Comparison of ENCODE assay signal across 17 cellular contexts in the genomic region with DNA sequence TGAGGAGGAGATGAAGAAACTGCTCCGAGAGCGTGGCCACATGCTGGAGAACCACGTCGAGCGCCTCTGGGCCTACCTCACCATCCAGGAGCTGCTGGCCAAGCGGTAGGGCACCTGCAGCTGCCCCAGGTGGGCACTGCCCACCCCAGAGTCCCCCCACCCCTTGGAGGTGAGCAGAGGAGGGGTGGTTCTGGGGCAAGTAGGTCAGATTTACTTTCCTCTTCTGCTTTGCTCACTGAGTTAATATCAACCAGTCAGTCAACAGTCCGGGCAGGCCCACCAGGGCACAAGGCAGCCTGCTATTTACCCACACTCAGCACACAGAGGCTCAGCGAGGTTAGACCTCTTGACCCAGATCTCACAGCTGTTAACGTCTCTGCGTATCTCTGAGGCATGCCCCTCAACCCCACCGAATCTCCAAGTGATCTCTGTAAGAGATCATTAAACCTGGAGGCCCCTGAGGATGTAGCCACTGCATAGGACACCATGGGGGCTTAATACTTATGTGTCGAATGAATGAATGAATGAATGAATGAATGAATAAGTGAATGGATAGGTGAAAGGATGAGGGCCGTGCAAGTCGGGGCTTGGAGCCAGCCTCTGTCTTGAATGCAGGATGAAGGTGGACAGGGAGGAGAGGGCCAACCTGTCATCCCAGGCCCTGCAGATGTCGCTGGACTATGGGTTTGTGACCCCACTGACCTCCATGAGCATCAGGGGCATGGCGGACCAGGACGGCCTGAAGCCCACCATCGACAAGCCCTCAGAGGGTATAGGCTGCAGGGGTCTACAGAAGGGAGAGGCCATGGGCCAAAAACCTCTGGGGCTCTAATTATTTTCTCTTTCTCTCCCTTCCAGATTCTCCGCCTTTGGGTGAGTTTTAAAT. TPM values are rescaled to one million over a fixed set of nuclear protein-coding genes. Genes with fewer than 3 reads are reported as not detected.
DNase-seq lines count a peak whose midpoint lies in the region; ATAC-seq and TF ChIP-seq lines count a peak whose summit lies in the region.
"Had no signal": no experiment of that assay in that cellular context is flagged by ENCODE, and none has a peak within 500 bp of the region (broad histone marks: within the 10 kb centered on the region; RNA-seq: fewer than 3 reads in every experiment).

No MANE protein-coding gene starts in this region.

- POLR2A ChIA-PET in CD4-positive, alpha-beta memory T cell (lab: Charles Lee; ENCODE audit: partially characterized antibody): no interaction called here

- no peak overlapping the region for H3K27ac Mint-ChIP-seq in CD4-positive, alpha-beta memory T cell

- no peak for ATAC-seq in right cardiac atrium
- ATAC-seq in left lobe of liver: peak; percentile 64
- no peak for ATAC-seq in HG02973 (IDR thresholded peaks at IDR 0.05; ENCODE audit: unreplicated experiment)
- ATAC-seq: A549 had no signal

- DNase-seq in left ventricle myocardium inferior: peak; percentile 6
- DNase-seq in right cardiac atrium: no peak
- DNase-seq in left lobe of liver (ENCODE audit: low spot score): peak; percentile 77
- peak; percentile 58 for DNase-seq in posterior vena cava (ENCODE audit: low spot score)
- DNase-seq in CD4-positive, alpha-beta memory T cell: no peak
- DNase-seq in H4 (ENCODE audit: low spot score): no peak
- DNase-seq: C1 segment of cervical spinal cord; DMS79; MV-4-11; NCI-H1694 treated with DMSO at 0.1 percent for 48 hours; NK-92 treated with Interleukin-12 subunit alpha and Interleukin-12 subunit beta, amount 100 ng/mL, for 24 hours; SHP77 treated with DMSO at 0.1 percent for 48 hours had no signal

- H3K36me3 ChIP-seq in left ventricle myocardium inferior: no peaks in the 10 kb centered on the region
- H3K36me3 ChIP-seq in CD4-positive, alpha-beta memory T cell (ENCODE audit: insufficient read depth, low read length): no peaks in the 10 kb centered on the region
- H3K36me3 ChIP-seq: Peyer's patch had no signal

- no peaks in the 10 kb centered on the region for H3K4me1 Mint-ChIP-seq in CD4-positive, alpha-beta memory T cell

- no peak overlapping the region for H3K4me3 Mint-ChIP-seq in CD4-positive, alpha-beta memory T cell

- WGBS in right cardiac atrium: 86% methylated on average over 19 of the region's 19 CpGs

- CTCF ChIA-PET in CD4-positive, alpha-beta memory T cell (lab: Charles Lee; ENCODE audit: partially characterized antibody): no interaction called here

- H3K9me3 Mint-ChIP-seq in CD4-positive, alpha-beta memory T cell: no peaks in the 10 kb centered on the region

- H3K27ac ChIP-seq in left ventricle myocardium inferior (replicated peaks): no peak overlapping the region
- no peak overlapping the region for H3K27ac ChIP-seq in right cardiac atrium (ENCODE audit: low read length)
- H3K27ac ChIP-seq in CD4-positive, alpha-beta memory T cell (ENCODE audit: low read depth, low read length): no peak overlapping the region
- H3K27ac ChIP-seq: A549, KMS-11, Peyer's patch had no signal

- H3K4me3 ChIP-seq in left ventricle myocardium inferior (no peak overlapping the region), right cardiac atrium (ENCODE audit: low read length) (no peak overlapping the region)
- no peak overlapping the region for H3K4me3 ChIP-seq in CD4-positive, alpha-beta memory T cell (ENCODE audit: low read length in 2 of 2)
- H3K4me3 ChIP-seq: A549, Peyer's patch had no signal

- intact Hi-C loops in left ventricle myocardium inferior (cut with micrococcal nuclease) (no loop called here), right cardiac atrium (cut with DNase I) (no loop called here), posterior vena cava (cut with DNase I) (no loop called here)
- intact Hi-C loops in CD4-positive, alpha-beta memory T cell (cut with micrococcal nuclease): no loop called here

- TF ChIP-seq CTCF in left ventricle myocardium inferior (IDR thresholded peaks at IDR 0.05; ENCODE audit: borderline replicate concordance): no peak

- H3K4me1 ChIP-seq in left ventricle myocardium inferior (no peaks in the 10 kb centered on the region), right cardiac atrium (ENCODE audit: control insufficient read depth, insufficient read depth, low read length) (no peaks in the 10 kb centered on the region)
- H3K4me1 ChIP-seq in CD4-positive, alpha-beta memory T cell (ENCODE audit: insufficient read depth, low read length): no peaks in the 10 kb centered on the region
- H3K4me1 ChIP-seq: A549, Peyer's patch had no signal

- H3K36me3 Mint-ChIP-seq in CD4-positive, alpha-beta memory T cell: no peaks in the 10 kb centered on the region

- H3K27me3 ChIP-seq in left ventricle myocardium inferior (ENCODE audit: low read depth): peaks cover 14% of the 10 kb centered on the region
- H3K27me3 ChIP-seq in right cardiac atrium (ENCODE audit: control insufficient read depth, insufficient read depth): no peaks in the 10 kb centered on the region
- no peaks in the 10 kb centered on the region for H3K27me3 ChIP-seq in CD4-positive, alpha-beta memory T cell (ENCODE audit: insufficient read depth, low read length)
- H3K27me3 ChIP-seq: Peyer's patch had no signal

- peaks cover 0 to 5% of the 10 kb centered on the region in 2 donors for H3K27me3 Mint-ChIP-seq in CD4-positive, alpha-beta memory T cell

- H3K9me3 ChIP-seq in left ventricle myocardium inferior (replicated peaks) (no peaks in the 10 kb centered on the region), right cardiac atrium (ENCODE audit: control insufficient read depth, low read length) (no peaks in the 10 kb centered on the region)
- H3K9me3 ChIP-seq in CD4-positive, alpha-beta memory T cell (ENCODE audit: control insufficient read depth in 1 of 2, low read length in 2 of 2): no peaks in the 10 kb centered on the region
- H3K9me3 ChIP-seq: A549, Peyer's patch had no signal

RNA-seq across cellular contexts. Expression of a gene that starts 8.0 kb away (rescaled TPM):
- total RNA-seq in left ventricle myocardium inferior: 0.55 TPM
- total RNA-seq in right cardiac atrium: 1 to 10 TPM in 1 of 4 donors, under 1 TPM in 3; 0.21 to 1.8 (median 0.53) TPM
- polyA plus RNA-seq in right cardiac atrium: 0.43 TPM
- 779 TPM for total RNA-seq in left lobe of liver
- 10 to 100 TPM; 14.8 to 16.1 TPM for total RNA-seq in posterior vena cava
- total RNA-seq in CD4-positive, alpha-beta memory T cell: not detected
- polyA plus RNA-seq in CD4-positive, alpha-beta memory T cell: not detected
- not detected in 2 replicates for total RNA-seq in H4 (2014; rRNA removed; shearing (Covaris generic))
- total RNA-seq: NCI-H460 had no signal

RNA-seq across cellular contexts. Expression of a gene that starts 9.2 kb away (rescaled TPM):
- total RNA-seq in left ventricle myocardium inferior (not detected), right cardiac atrium (not detected), left lobe of liver (1,331 TPM), posterior vena cava (1 to 10 TPM; 1.3 to 2.6 TPM)
- polyA plus RNA-seq in right cardiac atrium: 0.18 TPM
- not detected for total RNA-seq in CD4-positive, alpha-beta memory T cell
- polyA plus RNA-seq in CD4-positive, alpha-beta memory T cell: not detected
- total RNA-seq in H4 (2014; rRNA removed; shearing (Covaris generic)): not detected in 2 replicates
- total RNA-seq: NCI-H460, Peyer's patch had no signal
- polyA plus RNA-seq: A549 had no signal

RNA-seq across cellular contexts. Expression of a gene that starts 15.8 kb away (rescaled TPM):
- total RNA-seq in left ventricle myocardium inferior (17.7 TPM), right cardiac atrium (10 to 100 TPM; 16.4 to 18.2 (median 17.5) TPM), left lobe of liver (16.6 TPM), posterior vena cava (10 to 100 TPM; 17.3 to 21.5 TPM)
- 4.5 TPM for polyA plus RNA-seq in right cardiac atrium
- total RNA-seq in CD4-positive, alpha-beta memory T cell: 10 to 100 TPM; 26.8 to 27.9 TPM
- 10 to 100 TPM in 1 of 2 donors, 1 to 10 TPM in 1; 7.0 to 12.9 TPM for polyA plus RNA-seq in CD4-positive, alpha-beta memory T cell
- total RNA-seq in H4 (2014; rRNA removed; shearing (Covaris generic)): 9.0 and 10.9 TPM in 2 replicates

RNA-seq across cellular contexts. Expression of a gene that starts 43.9 kb away (rescaled TPM):
- total RNA-seq in left ventricle myocardium inferior: 5.0 TPM
- total RNA-seq in right cardiac atrium: 1 to 10 TPM; 3.4 to 5.7 (median 5.0) TPM
- 5.0 TPM for polyA plus RNA-seq in right cardiac atrium
- 4,358 TPM for total RNA-seq in left lobe of liver
- total RNA-seq in posterior vena cava: 10 to 100 TPM; 19.1 to 28.8 TPM
- total RNA-seq in CD4-positive, alpha-beta memory T cell: 10 to 100 TPM; 50.5 to 50.7 TPM
- polyA plus RNA-seq in CD4-positive, alpha-beta memory T cell: 1 to 10 TPM in 1 of 2 donors, under 1 TPM in 1; 0.07 to 1.6 TPM
- total RNA-seq in H4 (2014; rRNA removed; shearing (Covaris generic)): 0.10 and 6.1 TPM in 2 replicates

RNA-seq across cellular contexts. Expression of a gene that starts 48.2 kb away (rescaled TPM):
- total RNA-seq in left ventricle myocardium inferior (32.7 TPM), right cardiac atrium (10 to 100 TPM; 12.7 to 48.6 (median 41.4) TPM), left lobe of liver (0.38 TPM), posterior vena cava (100 to 1,000 TPM in 1 of 2 donors, 10 to 100 TPM in 1; 78.5 to 105 TPM)
- 152 TPM for polyA plus RNA-seq in right cardiac atrium
- total RNA-seq in CD4-positive, alpha-beta memory T cell: 1 to 10 TPM; 1.6 to 3.3 TPM
- polyA plus RNA-seq in CD4-positive, alpha-beta memory T cell: not detected
- total RNA-seq in H4 (2014; rRNA removed; shearing (Covaris generic)): not detected in 2 replicates
- polyA plus RNA-seq: A549 had no signal

Comparison
In these comparisons a context has a peak if more than half of its experiments do, and no peak if none do; other contexts are left out.
1. DNase-seq: peak in left ventricle myocardium inferior (single experiment), left lobe of liver (single experiment) and posterior vena cava (single experiment); none in right cardiac atrium (0 of 3), CD4-positive, alpha-beta memory T cell (0 of 5) and H4 (single experiment).
2. RNA of a gene that starts 8.0 kb away (total RNA-seq): 779 TPM in left lobe of liver (single experiment); 14.8 to 16.1 TPM in posterior vena cava, 0.55 TPM in left ventricle myocardium inferior (single experiment), 0.21 to 1.8 TPM in right cardiac atrium, not detected in CD4-positive, alpha-beta memory T cell and not detected in H4; every median in the first group is over 10 times any median in the second.
3. RNA of a gene that starts 9.2 kb away (total RNA-seq): 1,331 TPM in left lobe of liver (single experiment); 1.3 to 2.6 TPM in posterior vena cava, not detected in right cardiac atrium, not detected in left ventricle myocardium inferior (single experiment), not detected in CD4-positive, alpha-beta memory T cell and not detected in H4; every median in the first group is over 100 times any median in the second.